In the genomic region with DNA sequence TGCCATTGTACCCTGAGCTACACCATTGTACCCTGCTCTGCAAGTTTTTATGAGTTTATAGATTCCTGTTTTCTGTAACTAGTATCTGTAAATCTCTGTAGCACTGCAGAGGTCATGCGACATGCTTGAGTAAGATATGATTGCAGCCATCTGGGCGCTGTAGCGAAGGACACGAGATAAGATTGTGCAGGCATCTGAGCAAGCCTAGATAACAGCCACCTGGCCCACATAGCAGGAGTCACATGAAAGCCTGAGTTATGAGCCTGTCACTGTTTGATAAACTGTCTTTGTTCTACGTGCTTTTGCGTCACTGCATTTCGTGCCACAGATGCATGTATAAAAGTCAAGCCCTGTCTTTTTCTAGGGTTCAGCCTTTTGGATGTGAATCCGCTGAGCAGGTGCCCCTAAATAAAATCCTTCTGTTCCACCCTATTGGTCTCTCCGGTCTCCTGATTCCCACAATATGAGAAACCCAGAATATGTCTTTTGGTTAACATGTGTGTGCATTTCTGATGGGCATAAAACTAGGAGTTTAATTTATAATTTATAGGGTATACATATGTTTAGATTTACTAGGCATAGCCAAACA, we compare ENCODE assay signal across 17 cellular contexts.
A peak's percentile ranks its signal among the peaks of the same experiment; 100 is the strongest.
DNase-seq lines count a peak whose midpoint lies in the region; ATAC-seq, FAIRE-seq and TF ChIP-seq lines count a peak whose summit lies in the region.
"Had no signal": no experiment of that assay in that cellular context is flagged by ENCODE, and none has a peak within 500 bp of the region (broad histone marks: within the 10 kb centered on the region; RNA-seq: fewer than 3 reads in every experiment).

No MANE protein-coding gene starts in this region.

- H3K27me3 ChIP-seq in GM23338 (ENCODE audit: insufficient read depth) (no peaks in the 10 kb centered on the region), mesendoderm (ENCODE audit: insufficient read depth, low read length, poor library complexity) (no peaks in the 10 kb centered on the region), small intestine (ENCODE audit: control insufficient read depth in 2 of 2, insufficient read depth in 2 of 2, low read length in 2 of 2) (no peaks in the 10 kb centered on the region)
- H3K27me3 ChIP-seq in naive thymus-derived CD4-positive, alpha-beta T cell (ENCODE audit: control insufficient read depth in 2 of 2, insufficient read depth in 2 of 2, low read length in 2 of 2) = no peaks in the 10 kb centered on the region

- no peak overlapping the region for H2AFZ ChIP-seq in GM23338

- H3K27ac ChIP-seq in GM23338 (ENCODE audit: low read depth) (no peak overlapping the region), mesendoderm (ENCODE audit: low read depth, low read length) (no peak overlapping the region), small intestine (ENCODE audit: low read depth in 1 of 2, low read length in 1 of 2) (no peak overlapping the region)
- no peak overlapping the region for H3K27ac ChIP-seq in naive thymus-derived CD4-positive, alpha-beta T cell (ENCODE audit: low read depth, low read length)

- no peak for FAIRE-seq in small intestine (lab: Jason Lieb, UNC)
- FAIRE-seq: GM12878, GM18507 had no signal

- no peak overlapping the region for H3K4ac ChIP-seq in mesendoderm (ENCODE audit: low read depth, low read length)

- no peak overlapping the region for H3K23ac ChIP-seq in mesendoderm (ENCODE audit: low read length)

- H4K5ac ChIP-seq in mesendoderm (ENCODE audit: low read length) = no peak overlapping the region

- WGBS in mesendoderm (ENCODE audit: extremely low coverage, insufficient coverage, low lambda C conversion rate) = no CpG with 5 or more reads among the region's 9 CpGs
- 36 to 66% (median 62%) methylated on average over 9 of the region's 9 CpGs for WGBS in small intestine, 3 donors

- H3K4me1 Mint-ChIP-seq in GM23338 = no peaks in the 10 kb centered on the region
- no peaks in the 10 kb centered on the region for H3K4me1 Mint-ChIP-seq in naive thymus-derived CD4-positive, alpha-beta T cell

- H3K4me2 ChIP-seq in GM23338 (no peak overlapping the region), mesendoderm (ENCODE audit: low read length) (no peak overlapping the region)

- H3K79me1 ChIP-seq in mesendoderm (ENCODE audit: low read length) = no peaks in the 10 kb centered on the region

- no peak overlapping the region for H3K9ac ChIP-seq in mesendoderm (ENCODE audit: low read length)

- H2BK15ac ChIP-seq in mesendoderm (replicated peaks; ENCODE audit: low read depth) = no peak overlapping the region

- H3K27me3 Mint-ChIP-seq in GM23338 (ENCODE audit: insufficient read depth, low read depth, poor library complexity) = no peaks in the 10 kb centered on the region
- H3K27me3 Mint-ChIP-seq in naive thymus-derived CD4-positive, alpha-beta T cell = no peaks in the 10 kb centered on the region

- POLR2A ChIA-PET in naive thymus-derived CD4-positive, alpha-beta T cell (lab: Charles Lee) = no interaction called here

- H3K9me3 Mint-ChIP-seq in GM23338 = peaks cover 55% of the 10 kb centered on the region; the same call in 2 of the 3 replicates
- H3K9me3 Mint-ChIP-seq in naive thymus-derived CD4-positive, alpha-beta T cell = peaks cover 0 to 65% (median 23%) of the 10 kb centered on the region in 11 donors

- H3K9me2 ChIP-seq in GM23338 (ENCODE audit: insufficient read depth) = no peaks in the 10 kb centered on the region

- H3K4me3 Mint-ChIP-seq in GM23338 = no peak overlapping the region
- H3K4me3 Mint-ChIP-seq in naive thymus-derived CD4-positive, alpha-beta T cell = no peak overlapping the region
- H3K4me3 Mint-ChIP-seq: CD8-positive, alpha-beta memory T cell; H9; HFFc6 had no signal

- H3F3A ChIP-seq in GM23338 (replicated peaks; ENCODE audit: low read depth) = no peaks in the 10 kb centered on the region

- ATAC-seq in GM23338 (no peak), HG03469 (IDR thresholded peaks at IDR 0.05; ENCODE audit: unreplicated experiment) (no peak)
- ATAC-seq in naive thymus-derived CD4-positive, alpha-beta T cell = no peak
- ATAC-seq: GM12878 had no signal

- no peak for TF ChIP-seq CTCF in GM23338 (conservative IDR thresholded peaks at IDR 0.05; ENCODE audit: low read depth in 2 of 2)

- H3K27ac Mint-ChIP-seq in GM23338 = no peak overlapping the region
- H3K27ac Mint-ChIP-seq in naive thymus-derived CD4-positive, alpha-beta T cell = no peak overlapping the region
- H3K27ac Mint-ChIP-seq: H9, HFFc6 had no signal

- H3K36me3 ChIP-seq in GM23338 (ENCODE audit: insufficient read depth) (no peaks in the 10 kb centered on the region), mesendoderm (ENCODE audit: control insufficient read depth, insufficient read depth, low read length) (no peaks in the 10 kb centered on the region), small intestine (ENCODE audit: control insufficient read depth in 2 of 2, insufficient read depth in 2 of 2, low read length in 2 of 2) (no peaks in the 10 kb centered on the region)
- no peaks in the 10 kb centered on the region for H3K36me3 ChIP-seq in naive thymus-derived CD4-positive, alpha-beta T cell (ENCODE audit: control insufficient read depth in 2 of 3, insufficient read depth in 3 of 3, low read length in 3 of 3)

- no peaks in the 10 kb centered on the region for H3K9me3 ChIP-seq in small intestine (ENCODE audit: control insufficient read depth, low read depth)
- no peaks in the 10 kb centered on the region for H3K9me3 ChIP-seq in naive thymus-derived CD4-positive, alpha-beta T cell (ENCODE audit: control insufficient read depth in 2 of 3, low read length in 3 of 3)

- H4K8ac ChIP-seq in mesendoderm (ENCODE audit: low read depth, low read length) = no peak overlapping the region

- no peaks in the 10 kb centered on the region for H4K20me1 ChIP-seq in GM23338 (replicated peaks; ENCODE audit: insufficient read depth)

- peaks cover 57% of the 10 kb centered on the region for H3K36me3 Mint-ChIP-seq in GM23338 (ENCODE audit: low read depth)
- H3K36me3 Mint-ChIP-seq in naive thymus-derived CD4-positive, alpha-beta T cell = peaks cover 0 to 21% (median 5%) of the 10 kb centered on the region in 5 donors

- H3K4me1 ChIP-seq in GM23338 (ENCODE audit: insufficient read depth) (no peaks in the 10 kb centered on the region), mesendoderm (ENCODE audit: control insufficient read depth, low read depth, low read length) (no peaks in the 10 kb centered on the region), small intestine (ENCODE audit: control insufficient read depth in 2 of 2, insufficient read depth in 1 of 2, low read depth in 1 of 2, low read length in 1 of 2) (no peaks in the 10 kb centered on the region)
- peaks cover 0 to 1% of the 10 kb centered on the region in 2 donors for H3K4me1 ChIP-seq in naive thymus-derived CD4-positive, alpha-beta T cell (ENCODE audit: control insufficient read depth in 2 of 2, insufficient read depth in 2 of 2, low read length in 2 of 2)

- H2BK5ac ChIP-seq in mesendoderm (ENCODE audit: low read length) = no peak overlapping the region

- no peak overlapping the region for H3K18ac ChIP-seq in mesendoderm (ENCODE audit: low read length)

- CTCF ChIA-PET in naive thymus-derived CD4-positive, alpha-beta T cell (lab: Charles Lee) = no interaction called here

- no peak overlapping the region for H2AK5ac ChIP-seq in mesendoderm (ENCODE audit: low read length)

- intact Hi-C loops in naive thymus-derived CD4-positive, alpha-beta T cell (cut with micrococcal nuclease) = no loop called here

- H3K79me2 ChIP-seq in GM23338 (replicated peaks; ENCODE audit: insufficient read depth) (no peaks in the 10 kb centered on the region), mesendoderm (ENCODE audit: control insufficient read depth, insufficient read depth, low read length) (no peaks in the 10 kb centered on the region)

- no peak overlapping the region for H3K4me3 ChIP-seq in GM23338
- H3K4me3 ChIP-seq in mesendoderm (ENCODE audit: low read length) = no peak overlapping the region
- no peak overlapping the region for H3K4me3 ChIP-seq in small intestine (ENCODE audit: low read depth in 1 of 2, low read length in 2 of 2)
- H3K4me3 ChIP-seq in naive thymus-derived CD4-positive, alpha-beta T cell (ENCODE audit: low read length) = no peak overlapping the region
- H3K4me3 ChIP-seq: GM12878 had no signal

- H3K56ac ChIP-seq in mesendoderm (ENCODE audit: low read length) = no peak overlapping the region

- DNase-seq in GM23338 (ENCODE audit: low spot score) (peak; percentile 6), OCI-M1 (lab: John Stamatoyannopoulos, UW) (peak; percentile 5), mesendoderm (peak; percentile 1), small intestine (peak; percentile 57), iPS-NIHi11 (ENCODE audit: low spot score) (no peak), epidermal melanocyte (ENCODE audit: insufficient read length, low spot score) (no peak)
- no peak for DNase-seq in naive thymus-derived CD4-positive, alpha-beta T cell
- DNase-seq: CD8-positive, alpha-beta memory T cell; DMS 273 treated with DMSO at 0.1 percent for 48 hours; GOT3; H9; HFFc6; IMR-90; KG1 had no signal

- no peak overlapping the region for H2BK120ac ChIP-seq in mesendoderm (ENCODE audit: low read depth, low read length)

Comparison
In these comparisons a context has a peak if more than half of its experiments do, and no peak if none do; other contexts are left out.
1. DNase-seq: peak in GM23338 (single experiment), OCI-M1 (single experiment), mesendoderm (single experiment) and small intestine (single experiment); none in naive thymus-derived CD4-positive, alpha-beta T cell (0 of 9), iPS-NIHi11 (single experiment) and epidermal melanocyte (single experiment).